22 cellular contexts compared by ENCODE assay signal in genomic region chr2:23698116-23698732, GRCh38.
"Had no signal": no experiment of that assay in that cellular context is flagged by ENCODE, and none has a peak within 500 bp of the region (broad histone marks: within the 10 kb centered on the region; RNA-seq: fewer than 3 reads in every experiment).

No MANE protein-coding gene starts in this region.

- H3K4me1 ChIP-seq: body of pancreas, colonic mucosa, prostate gland, suprapubic skin had no signal

- H3K36me3 Mint-ChIP-seq: activated CD8-positive, alpha-beta memory T cell treated with anti-CD3 and anti-CD28 coated beads, Interleukin-2, amount 10 ng/mL, durations not matched to agents 7 days and 5 days had no signal

- H3K9me3 Mint-ChIP-seq: activated B cell treated with CpG ODN at 0.5 μM for 24 hours; activated CD4-positive, alpha-beta memory T cell treated with anti-CD3 and anti-CD28 coated beads, Interleukin-2, amount 10 ng/mL, durations not matched to agents 7 days and 5 days; activated naive CD8-positive, alpha-beta T cell treated with anti-CD3 and anti-CD28 coated beads for 36 hours; stimulated activated naive CD8-positive, alpha-beta T cell treated with anti-CD3 and anti-CD28 coated beads, Interleukin-15, Interleukin-2, amounts not matched to agents 100 ng/mL and 50 ng/mL, for 24 hours; T-cell had no signal

- H3K4me3 Mint-ChIP-seq: activated B cell treated with CpG ODN at 0.5 μM for 24 hours; activated CD4-positive, alpha-beta memory T cell treated with anti-CD3 and anti-CD28 coated beads, Interleukin-2, amount 10 ng/mL, durations not matched to agents 7 days and 5 days; activated CD8-positive, alpha-beta memory T cell treated with anti-CD3 and anti-CD28 coated beads, Interleukin-2, amount 10 ng/mL, durations not matched to agents 7 days and 5 days; activated naive CD8-positive, alpha-beta T cell treated with anti-CD3 and anti-CD28 coated beads for 36 hours; nephron; stimulated activated naive CD8-positive, alpha-beta T cell treated with anti-CD3 and anti-CD28 coated beads, Interleukin-15, Interleukin-2, amounts not matched to agents 100 ng/mL and 50 ng/mL, for 24 hours; T-cell had no signal

- H3K9me3 ChIP-seq: body of pancreas, colonic mucosa, prostate gland, suprapubic skin had no signal

- ATAC-seq: activated CD8-positive, alpha-beta memory T cell treated with anti-CD3 and anti-CD28 coated beads, Interleukin-2, amount 10 ng/mL, durations not matched to agents 7 days and 5 days; body of pancreas; esophagus mucosa; T-cell had no signal

- H3K27ac ChIP-seq: body of pancreas, colonic mucosa, prostate gland, SK-N-MC, skin epidermis, suprapubic skin had no signal

- H3K27me3 Mint-ChIP-seq: activated B cell treated with CpG ODN at 0.5 μM for 24 hours; activated CD4-positive, alpha-beta memory T cell treated with anti-CD3 and anti-CD28 coated beads, Interleukin-2, amount 10 ng/mL, durations not matched to agents 7 days and 5 days; activated CD8-positive, alpha-beta memory T cell treated with anti-CD3 and anti-CD28 coated beads, Interleukin-2, amount 10 ng/mL, durations not matched to agents 7 days and 5 days; activated naive CD8-positive, alpha-beta T cell treated with anti-CD3 and anti-CD28 coated beads for 36 hours; stimulated activated naive CD8-positive, alpha-beta T cell treated with anti-CD3 and anti-CD28 coated beads, Interleukin-15, Interleukin-2, amounts not matched to agents 100 ng/mL and 50 ng/mL, for 24 hours; T-cell had no signal

- H3K36me3 ChIP-seq: colonic mucosa had no signal

- H3K27ac Mint-ChIP-seq: activated B cell treated with CpG ODN at 0.5 μM for 24 hours; activated CD4-positive, alpha-beta memory T cell treated with anti-CD3 and anti-CD28 coated beads, Interleukin-2, amount 10 ng/mL, durations not matched to agents 7 days and 5 days; activated CD8-positive, alpha-beta memory T cell treated with anti-CD3 and anti-CD28 coated beads, Interleukin-2, amount 10 ng/mL, durations not matched to agents 7 days and 5 days; activated naive CD8-positive, alpha-beta T cell treated with anti-CD3 and anti-CD28 coated beads for 36 hours; stimulated activated naive CD8-positive, alpha-beta T cell treated with anti-CD3 and anti-CD28 coated beads, Interleukin-15, Interleukin-2, amounts not matched to agents 100 ng/mL and 50 ng/mL, for 24 hours; T-cell had no signal

- DNase-seq: activated B cell treated with CpG ODN at 0.5 μM for 24 hours; activated CD4-positive, alpha-beta memory T cell treated with anti-CD3 and anti-CD28 coated beads, Interleukin-2, amount 10 ng/mL, durations not matched to agents 7 days and 5 days; activated CD4-positive, alpha-beta T cell treated with anti-CD3 and anti-CD28 coated beads for 4 hours; activated CD8-positive, alpha-beta memory T cell treated with anti-CD3 and anti-CD28 coated beads, Interleukin-2, amount 10 ng/mL, durations not matched to agents 7 days and 5 days; activated naive CD4-positive, alpha-beta T cell; activated naive CD8-positive, alpha-beta T cell treated with anti-CD3 and anti-CD28 coated beads for 36 hours; amniotic stem cell; body of pancreas; central memory CD4-positive, alpha-beta T cell; colonic mucosa; effector CD4-positive, alpha-beta T cell; right cardiac atrium; T-cell; T-helper 9 cell; trophoblast cell had no signal

- H3K4me1 Mint-ChIP-seq: activated B cell treated with CpG ODN at 0.5 μM for 24 hours; activated CD4-positive, alpha-beta memory T cell treated with anti-CD3 and anti-CD28 coated beads, Interleukin-2, amount 10 ng/mL, durations not matched to agents 7 days and 5 days; activated CD8-positive, alpha-beta memory T cell treated with anti-CD3 and anti-CD28 coated beads, Interleukin-2, amount 10 ng/mL, durations not matched to agents 7 days and 5 days; activated naive CD8-positive, alpha-beta T cell treated with anti-CD3 and anti-CD28 coated beads for 36 hours had no signal

- H3K27me3 ChIP-seq: body of pancreas, colonic mucosa, suprapubic skin had no signal

- H3K4me3 ChIP-seq: body of pancreas, colonic mucosa, prostate gland, skin epidermis, suprapubic skin had no signal
